8 cellular contexts compared by ENCODE assay signal in the genomic region with DNA sequence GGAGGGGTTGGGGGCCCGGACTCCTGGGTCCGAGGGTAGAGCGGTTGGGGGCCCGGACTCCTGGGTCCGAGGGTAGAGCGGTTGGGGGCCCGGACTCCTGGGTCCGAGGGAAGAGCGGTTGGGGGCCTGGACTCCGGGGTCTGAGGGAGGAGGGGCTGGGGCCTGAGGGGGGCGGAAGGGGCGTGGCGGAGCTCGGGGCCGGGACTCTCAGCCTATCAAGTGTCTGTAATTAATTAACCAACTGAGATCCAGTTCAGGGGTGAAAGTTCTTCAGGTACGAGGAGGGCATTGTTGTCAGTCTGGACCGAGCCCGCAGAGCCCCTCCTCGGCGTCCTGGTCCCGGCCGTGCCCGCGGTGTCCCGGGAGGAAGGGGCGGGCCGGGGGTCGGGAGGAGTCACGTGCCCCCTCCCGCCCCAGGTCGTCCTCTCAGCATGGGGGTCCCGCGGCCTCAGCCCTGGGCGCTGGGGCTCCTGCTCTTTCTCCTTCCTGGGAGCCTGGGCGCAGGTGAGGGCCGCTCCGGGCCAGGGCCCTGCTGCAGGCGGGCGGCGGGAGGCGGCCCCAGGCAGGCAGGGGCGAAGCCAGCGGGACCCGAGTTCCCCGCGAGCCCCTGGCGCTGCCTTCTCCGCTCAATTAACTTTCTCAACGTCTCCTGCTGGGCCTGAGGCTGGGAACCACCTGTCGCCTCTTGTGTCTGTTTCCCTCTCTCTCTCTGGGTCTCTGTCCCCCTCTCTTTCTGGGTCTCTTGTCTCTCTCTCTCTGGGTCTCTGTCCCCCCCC. TPM values are rescaled to one million over a fixed set of nuclear protein-coding genes. Genes with fewer than 3 reads are reported as not detected.
A peak's percentile ranks its signal among the peaks of the same experiment; 100 is the strongest.
DNase-seq lines count a peak whose midpoint lies in the region; ATAC-seq and TF ChIP-seq lines count a peak whose summit lies in the region.

No MANE protein-coding gene starts in this region.

- H3K9me3 Mint-ChIP-seq in natural killer cell: no peaks in the 10 kb centered on the region

- H3K27me3 Mint-ChIP-seq in natural killer cell (ENCODE audit: low read depth in 2 of 2): peaks cover 0 to 6% of the 10 kb centered on the region in 2 donors

- H3K4me3 ChIP-seq in BLaER1 treated with 17β-estradiol and CSF1 and Interleukin-3, amounts not matched to agents 10 nM and 100 nM: peak overlapping the region; percentile 69 to 96 (median 76)
- peak overlapping the region; percentile 86 for H3K4me3 ChIP-seq in HUES6 (ENCODE audit: low read depth, low read length)
- peak overlapping the region; percentile 71 to 77 for H3K4me3 ChIP-seq in esophagus (ENCODE audit: low read depth in 1 of 2, low read length in 2 of 2)

- H3K36me3 Mint-ChIP-seq in natural killer cell: no peaks in the 10 kb centered on the region

- peaks cover 0 to 31% (median 0%) of the 10 kb centered on the region in 11 experiments; a peak in 9 of 22 replicates for H3K36me3 ChIP-seq in BLaER1 treated with 17β-estradiol and CSF1 and Interleukin-3, amounts not matched to agents 10 nM and 100 nM
- H3K36me3 ChIP-seq in HUES6 (ENCODE audit: control insufficient read depth, insufficient read depth, low read length) (peaks cover 11% of the 10 kb centered on the region), esophagus (ENCODE audit: control insufficient read depth in 2 of 2, insufficient read depth in 2 of 2, low read length in 1 of 2) (no peaks in the 10 kb centered on the region)

- no peaks in the 10 kb centered on the region for H3K27me3 ChIP-seq in BLaER1 treated with 17β-estradiol and CSF1 and Interleukin-3, amounts not matched to agents 10 nM and 100 nM
- H3K27me3 ChIP-seq in HUES6 (ENCODE audit: control insufficient read depth, insufficient read depth, low read length) (no peaks in the 10 kb centered on the region), esophagus (ENCODE audit: control insufficient read depth in 1 of 2, insufficient read depth in 2 of 2, low read length in 2 of 2) (no peaks in the 10 kb centered on the region)

- no peak for TF ChIP-seq CTCF in VCaP (conservative IDR thresholded peaks at IDR 0.05)
- no peak for TF ChIP-seq CTCF in natural killer cell (IDR thresholded peaks at IDR 0.05)

- H3K9me3 ChIP-seq in BLaER1 treated with 17β-estradiol and CSF1 and Interleukin-3, amounts not matched to agents 10 nM and 100 nM (replicated peaks in 1 of 11): no peaks in the 10 kb centered on the region
- H3K9me3 ChIP-seq in HUES6 (ENCODE audit: control insufficient read depth, insufficient read depth, low read depth, low read length) (peaks cover 2% of the 10 kb centered on the region; the same call in 1 of the 2 replicates), esophagus (ENCODE audit: control insufficient read depth in 2 of 2, insufficient read depth in 1 of 2, low read depth in 1 of 2, low read length in 1 of 2) (no peaks in the 10 kb centered on the region)

- H3K9ac ChIP-seq in BLaER1 treated with 17β-estradiol and CSF1 and Interleukin-3, amounts not matched to agents 10 nM and 100 nM: peak overlapping the region; percentile 85 to 95 (median 90)
- peak overlapping the region; percentile 79 for H3K9ac ChIP-seq in HUES6 (ENCODE audit: low read length)

- peak overlapping the region in 1 of 2 donors; percentile 83 for H3K27ac Mint-ChIP-seq in natural killer cell

- H3K4me1 Mint-ChIP-seq in natural killer cell: peaks cover 24 to 31% of the 10 kb centered on the region in 2 donors

- WGBS in esophagus, 2 donors: 1% methylated on average over 40 to 50 of the region's 50 CpGs

- ATAC-seq in natural killer cell (peak; percentile 53 to 68 (median 59)), HG02763 (IDR thresholded peaks at IDR 0.05; ENCODE audit: unreplicated experiment) (no peak), HG02610 (IDR thresholded peaks at IDR 0.05; ENCODE audit: unreplicated experiment) (no peak)

- DNase-seq in natural killer cell (no peak), HUDEP-2 (lab: John Stamatoyannopoulos, UW; ENCODE audit: unreplicated experiment in 76 of 76) (no peak)

- H4K20me1 ChIP-seq in BLaER1 treated with 17β-estradiol and CSF1 and Interleukin-3, amounts not matched to agents 10 nM and 100 nM: peaks cover 0 to 27% (median 0%) of the 10 kb centered on the region in 11 experiments; a peak in 4 of 22 replicates

- H3K27ac ChIP-seq in BLaER1 treated with 17β-estradiol and CSF1 and Interleukin-3, amounts not matched to agents 10 nM and 100 nM: peak overlapping the region; percentile 84 to 98 (median 92)
- H3K27ac ChIP-seq in HUES6 (ENCODE audit: low read depth, low read length) (peak overlapping the region; percentile 77; the same call in 1 of the 2 replicates), VCaP (peak overlapping the region; percentile 75), esophagus (ENCODE audit: low read depth in 2 of 2, low read length in 1 of 2) (peak overlapping the region; percentile 82 to 87)

- peak overlapping the region; percentile 87 to 99 (median 95) for H3K4me2 ChIP-seq in BLaER1 treated with 17β-estradiol and CSF1 and Interleukin-3, amounts not matched to agents 10 nM and 100 nM

- peak overlapping the region; percentile 87 for H3K4me3 Mint-ChIP-seq in natural killer cell

- peaks cover 81 to 95% (median 88%) of the 10 kb centered on the region in 10 experiments for H3K4me1 ChIP-seq in BLaER1 treated with 17β-estradiol and CSF1 and Interleukin-3, amounts not matched to agents 10 nM and 100 nM
- H3K4me1 ChIP-seq in HUES6 (ENCODE audit: control insufficient read depth, insufficient read depth, low read length): peaks cover 17% of the 10 kb centered on the region
- H3K4me1 ChIP-seq in esophagus (ENCODE audit: control insufficient read depth in 2 of 2, insufficient read depth in 2 of 2, low read length in 1 of 2): peaks cover 2 to 4% of the 10 kb centered on the region in 2 donors

- intact Hi-C loops in natural killer cell (cut with micrococcal nuclease): no loop called here

RNA-seq across cellular contexts. Expression of a gene that starts 0.7 kb away (rescaled TPM):
- 10 to 100 TPM; 27.7 to 36.9 TPM for polyA plus RNA-seq in esophagus
- 10 to 100 TPM; 13.5 to 39.2 (median 19.9) TPM for total RNA-seq in natural killer cell

RNA-seq across cellular contexts. Expression of a gene that starts 14.6 kb away (rescaled TPM):
- 1 to 10 TPM; 4.2 to 7.8 TPM for polyA plus RNA-seq in esophagus
- 1 to 10 TPM; 2.4 to 4.7 (median 3.0) TPM for total RNA-seq in natural killer cell

RNA-seq across cellular contexts. Expression of a gene that starts 16.9 kb away (rescaled TPM):
- polyA plus RNA-seq in esophagus: 1,000 to 10,000 TPM; 3,079 to 3,912 TPM
- total RNA-seq in natural killer cell: 1,000 to 10,000 TPM; 1,427 to 1,714 (median 1,549) TPM

RNA-seq across cellular contexts. Expression of a gene that starts 25.8 kb away (rescaled TPM):
- 1,000 to 10,000 TPM; 1,631 to 2,695 TPM for polyA plus RNA-seq in esophagus
- 1,000 to 10,000 TPM; 1,881 to 2,284 (median 2,283) TPM for total RNA-seq in natural killer cell

RNA-seq across cellular contexts. Expression of a gene that starts 39.1 kb away (rescaled TPM):
- polyA plus RNA-seq in esophagus: 1 to 10 TPM; 7.2 to 9.5 TPM
- 10 to 100 TPM; 44.7 to 65.7 (median 64.8) TPM for total RNA-seq in natural killer cell

Comparison
In these comparisons a context has a peak if more than half of its experiments do, and no peak if none do; other contexts are left out.
1. ATAC-seq: peak in natural killer cell (3 of 3); none in HG02763 (single experiment) and HG02610 (single experiment).
2. Peak in every context shown above with its lines, with median percentiles within 50 percentile points of each other: H3K27ac ChIP-seq and H3K4me3 ChIP-seq.